Comparison of ENCODE assay signal across 26 cellular contexts in the genomic region with DNA sequence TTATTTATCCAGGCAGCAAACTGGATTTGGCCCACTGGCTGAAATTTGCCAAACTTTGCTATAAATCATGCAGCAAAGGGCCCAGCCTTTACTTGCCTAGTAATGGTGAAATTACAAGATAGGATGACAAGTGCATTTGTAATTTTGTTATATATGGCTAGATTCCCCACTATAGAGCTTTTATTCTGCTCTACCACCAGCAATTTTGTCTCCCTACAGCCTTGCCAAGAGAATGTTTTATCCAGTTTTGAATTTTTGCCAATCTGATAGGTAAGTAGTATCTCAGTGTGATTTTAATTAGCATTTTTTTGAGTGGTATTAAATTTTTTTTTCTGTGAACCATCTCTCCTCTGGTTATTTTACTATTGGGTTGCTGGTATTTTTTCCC.
"Had no signal": no experiment of that assay in that cellular context is flagged by ENCODE, and none has a peak within 500 bp of the region (broad histone marks: within the 10 kb centered on the region; RNA-seq: fewer than 3 reads in every experiment).

No MANE protein-coding gene starts in this region.

- H3K27me3 ChIP-seq: adrenal gland, body of pancreas, esophagus muscularis mucosa, gastroesophageal sphincter, heart right ventricle had no signal

- DNase-seq: activated CD4-positive, alpha-beta memory T cell treated with anti-CD3 and anti-CD28 coated beads for 36 hours; activated CD4-positive, alpha-beta T cell treated with anti-CD3 and anti-CD28 coated beads for 36 hours; activated CD4-positive, alpha-beta T cell treated with anti-CD3 and anti-CD28 coated beads, Interleukin-2, amount 10 ng/mL, durations not matched to agents 24 days and 14 days; activated CD4-positive, CD25-positive, alpha-beta regulatory T cell; activated CD4-positive, CD25-positive, alpha-beta regulatory T cell treated with anti-CD3 and anti-CD28 coated beads, Interleukin-2, amount 50 U/mL, for 72 hours; activated CD8-positive, alpha-beta memory T cell treated with anti-CD3 and anti-CD28 coated beads, Interleukin-2, amount 10 ng/mL, durations not matched to agents 7 days and 5 days; activated CD8-positive, alpha-beta memory T cell treated with anti-CD3 and anti-CD28 coated beads, Interleukin-2, amount 50 U/mL, for 4 hours; activated CD8-positive, alpha-beta T cell treated with anti-CD3 and anti-CD28 coated beads, Interleukin-2, amount 10 ng/mL, durations not matched to agents 7 days and 5 days; activated effector memory CD4-positive, alpha-beta T cell treated with anti-CD3 and anti-CD28 coated beads, Interleukin-2, amount 50 U/mL, for 16 hours; activated naive CD4-positive, alpha-beta T cell treated with anti-CD3 and anti-CD28 coated beads for 36 hours; activated naive CD8-positive, alpha-beta T cell treated with anti-CD3 and anti-CD28 coated beads for 36 hours; activated naive CD8-positive, alpha-beta T cell treated with anti-CD3 and anti-CD28 coated beads, Interleukin-2, amount 50 U/mL, for 24 hours; activated T-cell treated with anti-CD3 and anti-CD28 coated beads, Interleukin-2, amount 50 U/mL, for 1 hour; activated T-cell treated with anti-CD3 and anti-CD28 coated beads, Interleukin-2, amount 50 U/mL, for 48 hours; cortex of kidney; dermis blood vessel endothelial cell; effector CD4-positive, alpha-beta T cell; effector memory CD8-positive, alpha-beta T cell; erythroblast; foreskin melanocyte; T-helper 2 cell had no signal

- H3K9me3 ChIP-seq: adrenal gland, body of pancreas, esophagus muscularis mucosa, gastroesophageal sphincter, heart right ventricle had no signal

- H3K36me3 ChIP-seq: adrenal gland, esophagus muscularis mucosa, gastroesophageal sphincter, heart right ventricle had no signal

- H3K4me1 ChIP-seq: gastroesophageal sphincter had no signal

- H3K27ac ChIP-seq: adrenal gland, body of pancreas, esophagus muscularis mucosa, gastroesophageal sphincter, heart right ventricle had no signal

- H3K4me3 ChIP-seq: adrenal gland, body of pancreas, esophagus muscularis mucosa, gastroesophageal sphincter, heart right ventricle had no signal
